In genomic region chr10:116554628-116555027, GRCh38 we compare ENCODE assay signal across 1 cellular context.
TF ChIP-seq lines count a peak whose summit lies in the region.

No MANE protein-coding gene starts in this region.

TF ChIP-seq in H1, 55 proteins besides CTCF, POLR2A, EP300 and RAD21 (continued from another document):
- TF ChIP-seq SUZ12 (IDR thresholded peaks at IDR 0.05; ENCODE audit: low read length) (no peak), CHD2 (IDR thresholded peaks at IDR 0.05; ENCODE audit: low read length) (no peak)
